9 cellular contexts compared by ENCODE assay signal in the genomic region with DNA sequence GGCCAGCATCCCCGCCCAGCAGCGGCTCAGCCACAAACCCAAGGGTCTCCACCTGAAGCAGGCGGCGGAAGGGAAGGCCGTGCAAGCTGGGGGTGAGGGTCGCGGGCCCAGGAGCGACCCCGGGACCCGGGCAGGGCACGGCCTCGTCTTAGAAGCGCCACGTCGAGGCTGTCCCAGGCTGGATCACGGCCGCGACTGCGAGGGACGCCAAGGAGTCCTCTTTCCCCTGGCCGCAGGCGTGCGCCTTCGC. TPM values are rescaled to one million over a fixed set of nuclear protein-coding genes. Genes with fewer than 3 reads are reported as not detected.
DNase-seq lines count a peak whose midpoint lies in the region; ATAC-seq and TF ChIP-seq lines count a peak whose summit lies in the region.
"Had no signal": no experiment of that assay in that cellular context is flagged by ENCODE, and none has a peak within 500 bp of the region (broad histone marks: within the 10 kb centered on the region; RNA-seq: fewer than 3 reads in every experiment).

No MANE protein-coding gene starts in this region.

- no peaks in the 10 kb centered on the region for H3K27me3 ChIP-seq in rectal smooth muscle tissue (ENCODE audit: control insufficient read depth, insufficient read depth, low read length)

- no peaks in the 10 kb centered on the region for H3K4me1 ChIP-seq in rectal smooth muscle tissue (ENCODE audit: control insufficient read depth, insufficient read depth, low read length)

- peak overlapping the region; percentile 85 for H3K4me3 ChIP-seq in fibroblast of the aortic adventitia (ENCODE audit: low read depth, low read length)
- H3K4me3 ChIP-seq in rectal smooth muscle tissue (ENCODE audit: low read length), result peak overlapping the region; percentile 63

- 0 out of 2 replicates have a peak, but pooled peaks have one; percentile 1 for TF ChIP-seq CTCF in RWPE1 (conservative IDR thresholded peaks at IDR 0.05; ENCODE audit: low read depth)
- TF ChIP-seq CTCF in fibroblast of the aortic adventitia (IDR thresholded peaks at IDR 0.05; ENCODE audit: insufficient read depth, low read length), result no peak

- H3K27ac ChIP-seq in RWPE1 (peak overlapping the region; percentile 79), rectal smooth muscle tissue (ENCODE audit: low read depth, low read length) (peak overlapping the region; percentile 58)

- CTCF ChIA-PET in RWPE1 (lab: Yijun Ruan, JAX), result interaction anchor here (0.9 to 3.3 kb wide), 3 partner anchors 11 to 598 kb away, joined by 4 to 14 read pairs (median 5); no protein-coding TSS in a partner anchor

- POLR2A ChIA-PET in RWPE1 (lab: Yijun Ruan, JAX; ENCODE audit: low non-redundant PET), result no interaction called here

- peaks cover 4% of the 10 kb centered on the region for H3K36me3 ChIP-seq in rectal smooth muscle tissue (ENCODE audit: control insufficient read depth, insufficient read depth, low read length)

- ATAC-seq in GM18858 (IDR thresholded peaks at IDR 0.05; ENCODE audit: unreplicated experiment) (peak; percentile 12), HG03039 (IDR thresholded peaks at IDR 0.05; ENCODE audit: unreplicated experiment) (no peak)

- peak overlapping the region; percentile 34 for H3K9ac ChIP-seq in rectal smooth muscle tissue (ENCODE audit: low read length)

- no peak for DNase-seq in RWPE1 (ENCODE audit: low spot score)
- no peak for DNase-seq in fibroblast of the aortic adventitia (ENCODE audit: low read depth)
- DNase-seq in H4 (ENCODE audit: low spot score), result no peak
- DNase-seq in NK-92 (lab: John Stamatoyannopoulos, UW; ENCODE audit: unreplicated experiment), result no peak
- no peak for DNase-seq in retina

RNA-seq across cellular contexts. Expression of gene CCNF, which starts 0.5 kb away (rescaled TPM):
- 2.2 and 21.1 TPM in 2 replicates for total RNA-seq in fibroblast of the aortic adventitia (ENCODE audit: low replicate concordance)
- total RNA-seq in H4 (2014; rRNA removed; shearing (Covaris generic)), result 26.1 and 35.8 TPM in 2 replicates

RNA-seq across cellular contexts. Expression of gene TEDC2, which starts 31.2 kb away (rescaled TPM):
- 1.9 and 11.7 TPM in 2 replicates for total RNA-seq in fibroblast of the aortic adventitia (ENCODE audit: low replicate concordance)
- total RNA-seq in H4 (2014; rRNA removed; shearing (Covaris generic)), result 13.0 and 23.2 TPM in 2 replicates

RNA-seq across cellular contexts. Expression of gene NTN3, which starts 42.4 kb away (rescaled TPM):
- total RNA-seq in fibroblast of the aortic adventitia (ENCODE audit: low replicate concordance), result 0.45 and 2.8 TPM in 2 replicates
- 0.14 TPM in 1 of 2 replicates, not detected in the other for total RNA-seq in H4 (2014; rRNA removed; shearing (Covaris generic))
- total RNA-seq: T-helper 2 cell treated with Interferon-gamma antibody and Interleukin-4, amounts not matched to agents 100 ng/mL and 5 ng/mL, for 36 hours had no signal

RNA-seq across cellular contexts. Expression of gene TBC1D24, which starts 46.2 kb away (rescaled TPM):
- total RNA-seq in fibroblast of the aortic adventitia (ENCODE audit: low replicate concordance), result 11.9 and 16.1 TPM in 2 replicates
- 5.6 and 5.9 TPM in 2 replicates for total RNA-seq in H4 (2014; rRNA removed; shearing (Covaris generic))
